ENCODE assay signal across 2 cellular contexts in the genomic region with DNA sequence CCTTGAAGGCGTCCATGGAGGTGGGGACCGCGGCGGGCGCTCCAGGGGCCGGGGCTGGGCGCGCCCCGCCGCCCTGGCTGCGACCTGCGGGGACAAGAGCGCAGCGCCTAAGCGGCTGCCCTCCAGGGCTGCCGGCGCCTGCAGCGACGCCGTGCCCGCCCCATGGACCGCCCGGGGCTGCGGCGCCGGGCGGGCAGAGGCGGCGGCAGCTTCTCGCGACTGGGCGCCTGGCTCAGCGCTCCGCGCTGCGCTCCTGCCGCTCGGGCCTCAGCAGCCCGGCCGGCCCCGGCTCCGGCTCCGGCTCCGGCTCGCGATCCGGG.
TF ChIP-seq lines count a peak whose summit lies in the region.

No MANE protein-coding gene starts in this region.

TF ChIP-seq in H1, 55 proteins besides CTCF, POLR2A, EP300 and RAD21 (continued from another document):
- TF ChIP-seq ATF3 (IDR thresholded peaks at IDR 0.05; ENCODE audit: insufficient read depth, low read depth, low read length): no peak
- TF ChIP-seq HDAC6 (IDR thresholded peaks at IDR 0.05; ENCODE audit: low read depth, low read length): no peak
- TF ChIP-seq TEAD4 (IDR thresholded peaks at IDR 0.05; ENCODE audit: low read depth, low read length): no peak
- no peak for TF ChIP-seq SIRT6 (IDR thresholded peaks at IDR 0.05; ENCODE audit: low read length)
- no peak for TF ChIP-seq CTBP2 (IDR thresholded peaks at IDR 0.05; ENCODE audit: borderline replicate concordance, insufficient read depth, insufficient read length, low read length)

TF ChIP-seq in neural cell, 6 proteins besides CTCF, POLR2A, EP300 and RAD21 (continued from another document):
- TF ChIP-seq, protein P1, sequence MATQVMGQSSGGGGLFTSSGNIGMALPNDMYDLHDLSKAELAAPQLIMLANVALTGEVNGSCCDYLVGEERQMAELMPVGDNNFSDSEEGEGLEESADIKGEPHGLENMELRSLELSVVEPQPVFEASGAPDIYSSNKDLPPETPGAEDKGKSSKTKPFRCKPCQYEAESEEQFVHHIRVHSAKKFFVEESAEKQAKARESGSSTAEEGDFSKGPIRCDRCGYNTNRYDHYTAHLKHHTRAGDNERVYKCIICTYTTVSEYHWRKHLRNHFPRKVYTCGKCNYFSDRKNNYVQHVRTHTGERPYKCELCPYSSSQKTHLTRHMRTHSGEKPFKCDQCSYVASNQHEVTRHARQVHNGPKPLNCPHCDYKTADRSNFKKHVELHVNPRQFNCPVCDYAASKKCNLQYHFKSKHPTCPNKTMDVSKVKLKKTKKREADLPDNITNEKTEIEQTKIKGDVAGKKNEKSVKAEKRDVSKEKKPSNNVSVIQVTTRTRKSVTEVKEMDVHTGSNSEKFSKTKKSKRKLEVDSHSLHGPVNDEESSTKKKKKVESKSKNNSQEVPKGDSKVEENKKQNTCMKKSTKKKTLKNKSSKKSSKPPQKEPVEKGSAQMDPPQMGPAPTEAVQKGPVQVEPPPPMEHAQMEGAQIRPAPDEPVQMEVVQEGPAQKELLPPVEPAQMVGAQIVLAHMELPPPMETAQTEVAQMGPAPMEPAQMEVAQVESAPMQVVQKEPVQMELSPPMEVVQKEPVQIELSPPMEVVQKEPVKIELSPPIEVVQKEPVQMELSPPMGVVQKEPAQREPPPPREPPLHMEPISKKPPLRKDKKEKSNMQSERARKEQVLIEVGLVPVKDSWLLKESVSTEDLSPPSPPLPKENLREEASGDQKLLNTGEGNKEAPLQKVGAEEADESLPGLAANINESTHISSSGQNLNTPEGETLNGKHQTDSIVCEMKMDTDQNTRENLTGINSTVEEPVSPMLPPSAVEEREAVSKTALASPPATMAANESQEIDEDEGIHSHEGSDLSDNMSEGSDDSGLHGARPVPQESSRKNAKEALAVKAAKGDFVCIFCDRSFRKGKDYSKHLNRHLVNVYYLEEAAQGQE (IDR thresholded peaks at IDR 0.05; ENCODE audit: borderline replicate concordance): no peak
